ENCODE assay signal across 1 cellular context in the genomic region with DNA sequence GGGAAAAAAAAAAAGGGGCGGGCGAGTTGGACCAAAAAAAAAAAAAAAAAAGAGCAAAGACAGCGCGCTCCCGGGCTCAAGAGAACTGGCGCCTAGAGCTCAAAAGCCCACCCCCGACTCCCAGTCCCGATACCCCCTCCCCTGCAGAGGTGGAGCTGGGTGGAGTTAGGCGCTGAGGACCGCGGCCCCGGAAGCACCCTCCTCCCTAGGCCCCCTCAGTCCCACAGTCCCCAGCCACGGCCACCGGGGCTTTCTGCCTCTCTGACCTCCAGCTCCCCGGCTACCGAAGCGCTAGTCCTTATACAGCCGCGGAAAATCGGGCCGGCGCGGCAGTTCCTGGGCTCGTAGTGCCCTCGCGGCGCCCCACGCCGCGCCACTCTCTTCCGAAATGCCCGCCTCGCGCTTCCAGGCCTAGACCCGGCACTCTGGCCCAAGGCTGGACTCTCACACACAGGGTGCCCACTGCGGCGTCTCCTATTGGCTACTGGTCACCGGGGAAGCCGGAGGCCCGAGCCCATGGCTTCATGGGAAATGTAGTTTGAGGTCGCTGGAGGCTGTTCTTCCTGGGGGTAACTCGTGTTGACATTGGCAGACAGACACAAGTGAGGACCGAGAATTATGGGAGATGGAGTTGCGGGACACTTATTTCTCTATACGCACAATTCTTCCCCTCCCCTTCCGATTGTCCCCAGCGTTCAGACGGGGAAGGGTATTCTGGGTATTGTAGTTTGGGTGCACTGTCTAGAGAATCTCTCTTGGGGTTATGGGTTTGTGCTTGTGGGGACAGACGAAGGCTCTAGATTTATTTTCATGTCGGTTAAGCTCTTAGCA.
TF ChIP-seq lines count a peak whose summit lies in the region.

A gene with protein sequence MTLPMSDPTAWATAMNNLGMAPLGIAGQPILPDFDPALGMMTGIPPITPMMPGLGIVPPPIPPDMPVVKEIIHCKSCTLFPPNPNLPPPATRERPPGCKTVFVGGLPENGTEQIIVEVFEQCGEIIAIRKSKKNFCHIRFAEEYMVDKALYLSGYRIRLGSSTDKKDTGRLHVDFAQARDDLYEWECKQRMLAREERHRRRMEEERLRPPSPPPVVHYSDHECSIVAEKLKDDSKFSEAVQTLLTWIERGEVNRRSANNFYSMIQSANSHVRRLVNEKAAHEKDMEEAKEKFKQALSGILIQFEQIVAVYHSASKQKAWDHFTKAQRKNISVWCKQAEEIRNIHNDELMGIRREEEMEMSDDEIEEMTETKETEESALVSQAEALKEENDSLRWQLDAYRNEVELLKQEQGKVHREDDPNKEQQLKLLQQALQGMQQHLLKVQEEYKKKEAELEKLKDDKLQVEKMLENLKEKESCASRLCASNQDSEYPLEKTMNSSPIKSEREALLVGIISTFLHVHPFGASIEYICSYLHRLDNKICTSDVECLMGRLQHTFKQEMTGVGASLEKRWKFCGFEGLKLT (minus strand): TSS at position 427 of the 831 bp plus-strand sequence. CDS start 199,993 bp downstream, outside the sequence.

TF ChIP-seq in endothelial cell of umbilical vein, 7 proteins besides CTCF, POLR2A, EP300 and RAD21 (continued from another document):
- TF ChIP-seq EZH2 (IDR thresholded peaks at IDR 0.05; ENCODE audit: borderline replicate concordance, low read depth, low read length, severe bottlenecking): no peak
